Comparison of ENCODE assay signal across 9 cellular contexts in genomic region chr16:84084570-84085270, GRCh38. TPM values are rescaled to one million over a fixed set of nuclear protein-coding genes. Genes with fewer than 3 reads are reported as not detected.
A peak's percentile ranks its signal among the peaks of the same experiment; 100 is the strongest.
DNase-seq lines count a peak whose midpoint lies in the region; ATAC-seq and TF ChIP-seq lines count a peak whose summit lies in the region.
"Had no signal": no experiment of that assay in that cellular context is flagged by ENCODE, and none has a peak within 500 bp of the region (broad histone marks: within the 10 kb centered on the region; RNA-seq: fewer than 3 reads in every experiment).

No MANE protein-coding gene starts in this region.

- H3K27me3 ChIP-seq in mammary epithelial cell (ENCODE audit: insufficient read depth, low read length) = no peaks in the 10 kb centered on the region

- 49% methylated on average over 10 of the region's 11 CpGs for WGBS in mammary epithelial cell (ENCODE audit: low coverage, missing lambda C conversion rate)

- dilution Hi-C loops in mammary epithelial cell (cut with HindIII; ENCODE audit: low sequenced_read_pairs) = loop anchor here (5.0 kb wide), 1 partner anchor 107 kb away; no protein-coding TSS in a partner anchor

- H3K4me3 ChIP-seq in WI38 (ENCODE audit: low read depth, low read length) = no peak overlapping the region
- no peak overlapping the region for H3K4me3 ChIP-seq in mammary epithelial cell (replicated peaks in 1 of 3; ENCODE audit: insufficient read depth in 1 of 3, low read depth in 2 of 3, low read length in 3 of 3)

- no peak overlapping the region for H3K9ac ChIP-seq in mammary epithelial cell (ENCODE audit: insufficient read depth, low read length)

- H3K4me1 ChIP-seq in mammary epithelial cell (ENCODE audit: insufficient read depth, low read length) = peaks cover 8% of the 10 kb centered on the region

- peaks cover 1% of the 10 kb centered on the region for H3K79me2 ChIP-seq in mammary epithelial cell (ENCODE audit: insufficient read depth, low read length)

- TF ChIP-seq CTCF in WI38 (IDR thresholded peaks at IDR 0.05; ENCODE audit: low read depth, low read length) = peak; percentile 72
- peak; percentile 72 to 91 for TF ChIP-seq CTCF in mammary epithelial cell (conservative IDR thresholded peaks at IDR 0.05 in 1 of 2, IDR thresholded peaks at IDR 0.05 in 1 of 2; ENCODE audit: extremely low read depth in 1 of 2, insufficient read depth in 1 of 2, low read depth in 1 of 2, low read length in 2 of 2)
- no peak for TF ChIP-seq CTCF in omental fat pad (IDR thresholded peaks at IDR 0.05)

- no peaks in the 10 kb centered on the region for H3K9me3 ChIP-seq in mammary epithelial cell (replicated peaks; ENCODE audit: insufficient read depth, low read length)

- no peak overlapping the region for H3K27ac ChIP-seq in mammary epithelial cell (ENCODE audit: insufficient read depth, low read depth, low read length)

- H3K4me2 ChIP-seq in mammary epithelial cell (ENCODE audit: insufficient read depth, low read depth, low read length) = no peak overlapping the region

- no TSS peak for BruUV-seq in mammary epithelial cell (replicated peaks; lab: Mats Ljungman, UMichigan)

- in situ Hi-C loops in mammary epithelial cell (cut with MboI; ENCODE audit: low sequenced_read_pairs in 2 of 2) = loop anchor here in 1 of 2 donors (10.0 to 25.0 kb wide), 2 partner anchors 90 to 403 kb away; no protein-coding TSS in a partner anchor

- no peak overlapping the region for H2AFZ ChIP-seq in mammary epithelial cell (ENCODE audit: low read depth, low read length)

- DNase-seq in CD1c-positive myeloid dendritic cell (ENCODE audit: extremely low spot score) = peak; percentile 35
- peak; percentile 48 for DNase-seq in NCI-H1694 treated with DMSO at 0.1 percent for 48 hours (lab: John Stamatoyannopoulos, UW)
- DNase-seq in mammary epithelial cell = peak; percentile 44
- peak; percentile 47 for DNase-seq in kidney glomerular epithelial cell (lab: John Stamatoyannopoulos, UW)
- peak in 2 of 3 experiments; percentile 49 to 51 for DNase-seq in stimulated activated CD4-positive, alpha-beta T cell treated with anti-CD3 and anti-CD28 coated beads, TNF-alpha, amount 100 ng/mL, for 4 hours (ENCODE audit: low read depth in 3 of 3)
- no peak for DNase-seq in omental fat pad (ENCODE audit: low spot score)

- ATAC-seq in GM21717 (IDR thresholded peaks at IDR 0.05; ENCODE audit: unreplicated experiment) (peak; percentile 39), omental fat pad (ENCODE audit: low FRiP score) (no peak)

- peaks cover 24% of the 10 kb centered on the region for H3K36me3 ChIP-seq in mammary epithelial cell (ENCODE audit: insufficient read depth, low read length)

- intact Hi-C loops in mammary epithelial cell (cut with micrococcal nuclease) = loop anchor here (1.0 to 10.0 kb wide), 4 partner anchors 58 to 390 kb away; partner anchors contain the start of gene TAF1C

- no peaks in the 10 kb centered on the region for H4K20me1 ChIP-seq in mammary epithelial cell (ENCODE audit: insufficient read depth, low read length)

- CTCF ChIA-PET in mammary epithelial cell (lab: Charles Lee; ENCODE audit: low non-redundant PET) = interaction anchor here (0.7 to 1.0 kb wide), 3 partner anchors 28 to 102 kb away, joined by 5 to 8 read pairs (median 5); partner anchors contain the start of gene TAF1C

RNA-seq across cellular contexts. Expression of gene MBTPS1, which starts 32.0 kb away (rescaled TPM):
- total RNA-seq in mammary epithelial cell = 100 to 1,000 TPM in 1 of 2 donors, 10 to 100 TPM in 1; 65.0 to 101 TPM
- polyA plus RNA-seq in mammary epithelial cell = 48.8 TPM
- polyA minus RNA-seq in mammary epithelial cell = 146 TPM
- 100 to 1,000 TPM in 1 of 4 donors, 10 to 100 TPM in 3; 75.3 to 100 (median 84.3) TPM for total RNA-seq in omental fat pad

RNA-seq across cellular contexts. Expression of gene SLC38A8, which starts 42.1 kb away (rescaled TPM):
- not detected for total RNA-seq in mammary epithelial cell
- polyA plus RNA-seq in mammary epithelial cell = not detected
- not detected for polyA minus RNA-seq in mammary epithelial cell
- total RNA-seq in omental fat pad = not detected
- polyA plus RNA-seq: IgD-negative memory B cell had no signal

Comparison
In these comparisons a context has a peak if more than half of its experiments do, and no peak if none do; other contexts are left out.
1. CTCF ChIP-seq: peak in WI38 (single experiment) and mammary epithelial cell (2 of 2); none in omental fat pad (0 of 3).